ENCODE assay signal across 1 cellular context in genomic region chr4:122826000-122826595, GRCh38.
TF ChIP-seq lines count a peak whose summit lies in the region.

No MANE protein-coding gene starts in this region.

TF ChIP-seq in SK-N-SH treated with all-trans-retinoic acid at 6 μM for 48 hours, 23 proteins besides CTCF, POLR2A, EP300 and RAD21 (continued from another document):
- TF ChIP-seq PATZ1 (CRISPR knock-in tag; IDR thresholded peaks at IDR 0.05; ENCODE audit: borderline replicate concordance) (no peak), PPARA (CRISPR knock-in tag; IDR thresholded peaks at IDR 0.05; ENCODE audit: borderline replicate concordance) (no peak), TOX (CRISPR knock-in tag; IDR thresholded peaks at IDR 0.05; ENCODE audit: borderline replicate concordance) (no peak), ZNF70 (CRISPR knock-in tag; IDR thresholded peaks at IDR 0.05) (no peak)
